In genomic region chr1:84077476-84078107, GRCh38 we compare ENCODE assay signal across 8 cellular contexts.
DNase-seq lines count a peak whose midpoint lies in the region; ATAC-seq and TF ChIP-seq lines count a peak whose summit lies in the region.

No MANE protein-coding gene starts in this region.

- no peak overlapping the region for H4K8ac ChIP-seq in mesendoderm (ENCODE audit: low read depth, low read length)

- H3K4me1 Mint-ChIP-seq in CD14-positive monocyte: peaks cover 14% of the 10 kb centered on the region

- ATAC-seq in GM19324 (IDR thresholded peaks at IDR 0.05; ENCODE audit: low FRiP score, unreplicated experiment): peak; percentile 97
- peak; percentile 89 for ATAC-seq in HG03457 (IDR thresholded peaks at IDR 0.05; ENCODE audit: unreplicated experiment)

- H4K5ac ChIP-seq in mesendoderm (ENCODE audit: low read length): no peak overlapping the region

- H3K36me3 ChIP-seq in effector memory CD4-positive, alpha-beta T cell (ENCODE audit: control insufficient read depth, insufficient read depth, low read length): no peaks in the 10 kb centered on the region
- H3K36me3 ChIP-seq in mesendoderm (ENCODE audit: control insufficient read depth, insufficient read depth, low read length): no peaks in the 10 kb centered on the region

- peak overlapping the region; percentile 38 for H3K4ac ChIP-seq in mesendoderm (ENCODE audit: low read depth, low read length)

- H3K4me3 ChIP-seq in effector memory CD4-positive, alpha-beta T cell (ENCODE audit: insufficient read depth, low read depth, low read length, poor library complexity, severe bottlenecking): peak overlapping the region; percentile 73
- peak overlapping the region; percentile 84 for H3K4me3 ChIP-seq in mesendoderm (ENCODE audit: low read length)

- peak overlapping the region; percentile 29 for H3K4me2 ChIP-seq in mesendoderm (ENCODE audit: low read length)

- H3K27me3 Mint-ChIP-seq in CD14-positive monocyte (ENCODE audit: low read depth in 3 of 3): peaks cover 5 to 10% (median 9%) of the 10 kb centered on the region in 3 donors

- TF ChIP-seq CTCF in CD14-positive monocyte (IDR thresholded peaks at IDR 0.05): no peak

- no CpG with 5 or more reads among the region's 71 CpGs for WGBS in mesendoderm (ENCODE audit: extremely low coverage, insufficient coverage, low lambda C conversion rate)

- no peaks in the 10 kb centered on the region for H3K9me3 Mint-ChIP-seq in CD14-positive monocyte

- DNase-seq in CD14-positive monocyte (ENCODE audit: low spot score) (no peak), NCI-H774 (lab: John Stamatoyannopoulos, UW) (peak; percentile 74), mesendoderm (peak; percentile 90)
- peak; percentile 94 for DNase-seq in activated CD8-positive, alpha-beta memory T cell treated with anti-CD3 and anti-CD28 coated beads for 24 hours
- peak; percentile 44 to 48 (median 46) for DNase-seq in effector memory CD4-positive, alpha-beta T cell
- peak; percentile 27 for DNase-seq in stimulated activated CD8-positive, alpha-beta memory T cell treated with anti-CD3 and anti-CD28 coated beads, Interleukin-15, amount 100 ng/mL, for 1 hour (ENCODE audit: low read depth)

- H3K18ac ChIP-seq in mesendoderm (ENCODE audit: low read length): peak overlapping the region; percentile 88

- no peaks in the 10 kb centered on the region for H3K9me3 ChIP-seq in effector memory CD4-positive, alpha-beta T cell (ENCODE audit: control insufficient read depth, low read length)

- H3K27ac Mint-ChIP-seq in CD14-positive monocyte: no peak overlapping the region

- H3K79me2 ChIP-seq in mesendoderm (ENCODE audit: control insufficient read depth, insufficient read depth, low read length): peaks cover 6% of the 10 kb centered on the region

- peak overlapping the region; percentile 98 for H3K56ac ChIP-seq in mesendoderm (ENCODE audit: low read length)

- H3K9ac ChIP-seq in mesendoderm (ENCODE audit: low read length): peak overlapping the region; percentile 93

- no peaks in the 10 kb centered on the region for H3K4me1 ChIP-seq in effector memory CD4-positive, alpha-beta T cell (ENCODE audit: control insufficient read depth, insufficient read depth, low read length, poor library complexity, severe bottlenecking)
- H3K4me1 ChIP-seq in mesendoderm (ENCODE audit: control insufficient read depth, low read depth, low read length): no peaks in the 10 kb centered on the region

- no peak overlapping the region for H3K23ac ChIP-seq in mesendoderm (ENCODE audit: low read length)

- H2BK120ac ChIP-seq in mesendoderm (ENCODE audit: low read depth, low read length): no peak overlapping the region

- H3K27ac ChIP-seq in effector memory CD4-positive, alpha-beta T cell (ENCODE audit: insufficient read depth, low read length, poor library complexity, severe bottlenecking): no peak overlapping the region
- H3K27ac ChIP-seq in mesendoderm (ENCODE audit: low read depth, low read length): peak overlapping the region; percentile 91

- H2BK5ac ChIP-seq in mesendoderm (ENCODE audit: low read length): no peak overlapping the region

- H3K36me3 Mint-ChIP-seq in CD14-positive monocyte: no peaks in the 10 kb centered on the region

- no peaks in the 10 kb centered on the region for H3K79me1 ChIP-seq in mesendoderm (ENCODE audit: low read length)

- intact Hi-C loops in CD14-positive monocyte (cut with micrococcal nuclease): no loop called here

- no peaks in the 10 kb centered on the region for H3K27me3 ChIP-seq in effector memory CD4-positive, alpha-beta T cell (replicated peaks; ENCODE audit: control insufficient read depth, insufficient read depth, low read length, poor library complexity, severe bottlenecking)
- no peaks in the 10 kb centered on the region for H3K27me3 ChIP-seq in mesendoderm (ENCODE audit: insufficient read depth, low read length, poor library complexity)

- H3K4me3 Mint-ChIP-seq in CD14-positive monocyte: peak overlapping the region; percentile 85 to 92

- no peak overlapping the region for H2AK5ac ChIP-seq in mesendoderm (ENCODE audit: low read length)

- H2BK15ac ChIP-seq in mesendoderm (replicated peaks; ENCODE audit: low read depth): no peak overlapping the region
